14 cellular contexts compared by ENCODE assay signal in genomic region chr4:22501715-22502095, GRCh38. TPM values are rescaled to one million over a fixed set of nuclear protein-coding genes. Genes with fewer than 3 reads are reported as not detected.
"Had no signal": no experiment of that assay in that cellular context is flagged by ENCODE, and none has a peak within 500 bp of the region (broad histone marks: within the 10 kb centered on the region; RNA-seq: fewer than 3 reads in every experiment).

No MANE protein-coding gene starts in this region.

- H3K9me3 ChIP-seq: psoas muscle, right lobe of liver, SK-N-SH had no signal

- H3K4me3 ChIP-seq: psoas muscle, right lobe of liver had no signal

- H3K27me3 ChIP-seq: right lobe of liver had no signal

- DNase-seq: activated B cell treated with CpG ODN at 0.5 μM for 24 hours; activated CD4-positive, alpha-beta T cell treated with anti-CD3 and anti-CD28 coated beads, Interleukin-2, amount 10 ng/mL, durations not matched to agents 7 days and 5 days; activated T-cell treated with anti-CD3 and anti-CD28 coated beads, Interleukin-2, amount 50 U/mL, for 4 hours; cerebellar nuclear complex; glutamatergic neuron; immature natural killer cell; left colon; mesendoderm; occipital lobe; psoas muscle; right lobe of liver; SK-N-SH; stimulated activated naive B cell treated with anti-CD40 and anti-IgM and Interleukin-4, amounts not matched to agents 10 μg/mL and 1 μg/mL and 100 μg/mL, for 72 hours; T-helper 1 cell had no signal

- H3K36me3 ChIP-seq: right lobe of liver had no signal

RNA-seq across cellular contexts. Expression of gene ADGRA3, which starts 14.2 kb away (rescaled TPM):
- total RNA-seq: activated B cell treated with CpG ODN at 0.5 μM for 24 hours had no signal
